Comparison of ENCODE assay signal across 14 cellular contexts in the genomic region with DNA sequence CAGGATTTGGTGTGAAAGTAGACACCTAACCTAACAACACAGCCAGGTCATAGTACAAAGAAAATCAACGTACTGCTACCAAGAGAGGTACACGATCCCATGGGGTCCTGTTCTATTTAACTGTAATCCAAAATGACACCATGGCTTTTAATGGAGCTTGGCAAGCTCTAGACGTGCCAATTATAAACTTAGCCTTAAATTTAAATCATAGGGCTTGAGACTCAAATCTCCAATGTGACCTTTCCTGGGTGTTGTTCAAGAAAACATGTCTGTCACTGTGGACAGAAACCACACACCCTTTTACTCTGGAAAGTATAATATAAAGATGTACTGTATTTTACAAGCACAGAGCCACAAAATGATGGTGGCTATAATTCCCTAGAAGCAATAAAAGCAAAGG.
"Had no signal": no experiment of that assay in that cellular context is flagged by ENCODE, and none has a peak within 500 bp of the region (broad histone marks: within the 10 kb centered on the region; RNA-seq: fewer than 3 reads in every experiment).

No MANE protein-coding gene starts in this region.

- H3K27ac ChIP-seq: esophagus squamous epithelium, foreskin keratinocyte, right atrium auricular region had no signal

- H3K4me2 ChIP-seq: smooth muscle cell had no signal

- H3K4me1 ChIP-seq: esophagus squamous epithelium, foreskin keratinocyte, right atrium auricular region had no signal

- DNase-seq: cerebellar nuclear complex; dermis blood vessel endothelial cell; esophagus squamous epithelium; foreskin keratinocyte; head of caudate nucleus; hypothalamus; kidney glomerular epithelial cell; mesendoderm; naive thymus-derived CD4-positive, alpha-beta T cell; nephron progenitor cell; stimulated activated CD4-positive, alpha-beta T cell treated with anti-CD3 and anti-CD28 coated beads, Interleukin-2, amount 100 ng/mL, for 48 hours; stimulated activated naive CD4-positive, alpha-beta T cell treated with Interleukin-2 at 50 U/mL for 16 hours had no signal

- ATAC-seq: foreskin keratinocyte; naive thymus-derived CD4-positive, alpha-beta T cell had no signal

- H3K4me3 ChIP-seq: esophagus squamous epithelium, right atrium auricular region, smooth muscle cell had no signal

- H3K36me3 ChIP-seq: esophagus squamous epithelium, right atrium auricular region had no signal

- H3K9me3 ChIP-seq: esophagus squamous epithelium, right atrium auricular region had no signal

- H3K27me3 ChIP-seq: esophagus squamous epithelium, foreskin keratinocyte, right atrium auricular region had no signal
